10 cellular contexts compared by ENCODE assay signal in the genomic region with DNA sequence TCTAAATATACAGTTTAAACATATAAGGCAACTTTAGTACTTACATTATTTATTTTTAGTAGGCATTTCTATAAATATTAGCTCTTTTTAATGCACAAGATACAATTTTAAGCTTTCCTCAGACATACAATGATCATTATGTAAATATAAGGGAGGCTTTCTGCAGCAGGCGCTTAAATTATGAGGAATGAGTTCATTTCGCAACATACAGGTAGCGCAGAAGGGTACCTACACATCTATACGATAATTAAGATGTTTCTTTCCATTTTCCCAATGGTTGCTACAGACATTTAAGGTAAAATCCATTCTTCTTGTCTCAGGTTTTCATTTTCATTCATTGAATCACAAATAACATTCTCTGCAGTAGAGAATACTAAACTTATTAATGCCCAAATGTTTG. TPM values are rescaled to one million over a fixed set of nuclear protein-coding genes. Genes with fewer than 3 reads are reported as not detected.
A peak's percentile ranks its signal among the peaks of the same experiment; 100 is the strongest.
DNase-seq lines count a peak whose midpoint lies in the region; ATAC-seq, FAIRE-seq and TF ChIP-seq lines count a peak whose summit lies in the region.
"Had no signal": no experiment of that assay in that cellular context is flagged by ENCODE, and none has a peak within 500 bp of the region (broad histone marks: within the 10 kb centered on the region; RNA-seq: fewer than 3 reads in every experiment).

No MANE protein-coding gene starts in this region.

- no peak for DNase-seq in DND-41
- DNase-seq in H1 (ENCODE audit: low read depth in 1 of 2, low spot score in 2 of 2) = no peak
- no peak for DNase-seq in neuronal stem cell (ENCODE audit: low spot score)
- DNase-seq in G401 (ENCODE audit: low spot score) = no peak
- DNase-seq in NCI-H1092 (lab: John Stamatoyannopoulos, UW) = no peak
- DNase-seq in HK-2 (ENCODE audit: unreplicated experiment) = no peak
- no peak for DNase-seq in GM10248 (ENCODE audit: extremely low spot score)
- DNase-seq: Right ventricle myocardium superior, small intestine had no signal

- H3K27ac ChIP-seq in DND-41 (ENCODE audit: low read length) = peak overlapping the region; percentile 31
- no peak overlapping the region for H3K27ac ChIP-seq in OCI-LY1 (ENCODE audit: low read depth, low read length, poor library complexity, severe bottlenecking)
- H3K27ac ChIP-seq in H1 (ENCODE audit: low read depth, low read length) = no peak overlapping the region; the same call in 1 of the 2 replicates
- no peak overlapping the region for H3K27ac ChIP-seq in neuronal stem cell (replicated peaks; ENCODE audit: low read length)

- H3K36me3 ChIP-seq in DND-41 (ENCODE audit: insufficient read depth, low read length) (peaks cover 5% of the 10 kb centered on the region; the same call in 1 of the 2 replicates), OCI-LY1 (ENCODE audit: insufficient read depth, low read length) (no peaks in the 10 kb centered on the region), H1 (ENCODE audit: control insufficient read depth in 2 of 4, insufficient read depth in 4 of 4, low read length in 3 of 4) (no peaks in the 10 kb centered on the region), neuronal stem cell (replicated peaks in 1 of 2; ENCODE audit: control insufficient read depth in 2 of 2, insufficient read depth in 2 of 2, low read length in 2 of 2) (peaks cover 0 to 9% of the 10 kb centered on the region in 2 donors)

- H3K9ac ChIP-seq in DND-41 (ENCODE audit: low read depth, low read length) (peak overlapping the region; percentile 78), OCI-LY1 (ENCODE audit: low read length) (no peak overlapping the region; the same call in 1 of the 2 replicates), H1 (replicated peaks in 1 of 4; ENCODE audit: extremely low read depth in 1 of 4, low read depth in 3 of 4, low read length in 3 of 4) (no peak overlapping the region), neuronal stem cell (ENCODE audit: low read depth, low read length, poor library complexity) (no peak overlapping the region)

- in situ Hi-C loops in G401 (cut with HindIII; ENCODE audit: low sequenced_read_pairs) = no loop called here

- H3K9me3 ChIP-seq in DND-41 (ENCODE audit: insufficient read depth, low read length, severe bottlenecking) (no peaks in the 10 kb centered on the region), OCI-LY1 (ENCODE audit: low read length) (no peaks in the 10 kb centered on the region), H1 (ENCODE audit: insufficient read depth in 2 of 2, low read depth in 1 of 2, low read length in 1 of 2) (no peaks in the 10 kb centered on the region), neuronal stem cell (replicated peaks in 1 of 2; ENCODE audit: control insufficient read depth in 2 of 2, insufficient read depth in 1 of 2, low read depth in 1 of 2, low read length in 2 of 2) (no peaks in the 10 kb centered on the region)

- H3K56ac ChIP-seq in H1 (replicated peaks; ENCODE audit: insufficient read length, low read depth, low read length) = no peak overlapping the region

- H3K4me1 ChIP-seq in DND-41 (ENCODE audit: insufficient read depth, low read length) (peaks cover 30% of the 10 kb centered on the region), OCI-LY1 (ENCODE audit: insufficient read depth, low read length, severe bottlenecking) (peaks cover 27% of the 10 kb centered on the region), H1 (replicated peaks in 1 of 4; ENCODE audit: control insufficient read depth in 3 of 4, insufficient read depth in 4 of 4, low read length in 3 of 4) (peaks cover 0 to 5% (median 0%) of the 10 kb centered on the region in 4 experiments; a peak in 1 of 7 replicates), neuronal stem cell (ENCODE audit: control insufficient read depth in 2 of 2, insufficient read depth in 1 of 2, low read depth in 1 of 2, low read length in 2 of 2) (peaks cover 2 to 6% of the 10 kb centered on the region in 2 donors)

- H3K79me2 ChIP-seq in DND-41 (ENCODE audit: insufficient read depth, low read length) = peaks cover 48% of the 10 kb centered on the region
- H3K79me2 ChIP-seq in OCI-LY1 (ENCODE audit: insufficient read depth, low read length) = peaks cover 17% of the 10 kb centered on the region; the same call in 1 of the 2 replicates
- H3K79me2 ChIP-seq in H1 (ENCODE audit: control insufficient read depth in 1 of 2, insufficient read depth in 2 of 2, low read length in 2 of 2) = peaks cover 0 to 20% of the 10 kb centered on the region in 2 experiments; a peak in 1 of 4 replicates

- H2AFZ ChIP-seq in DND-41 (ENCODE audit: low read depth, low read length) (peak overlapping the region; percentile 45; the same call in 1 of the 2 replicates), OCI-LY1 (ENCODE audit: low read length) (0 out of 2 replicates have a peak overlapping the region, but pooled peaks have one; percentile 63), H1 (ENCODE audit: low read length) (no peak overlapping the region), neuronal stem cell (ENCODE audit: low read length) (peak overlapping the region; percentile 33)

- H2BK5ac ChIP-seq in H1 (ENCODE audit: low read depth, low read length) (no peak overlapping the region), neuronal stem cell (ENCODE audit: low read length) (no peak overlapping the region)

- H3K23ac ChIP-seq in H1 (ENCODE audit: insufficient read length) (no peak overlapping the region), neuronal stem cell (ENCODE audit: low read depth, low read length, poor library complexity) (no peak overlapping the region)

- POLR2A ChIA-PET in H1 (lab: Charles Lee; ENCODE audit: partially characterized antibody) (interaction anchor here (1.2 to 6.1 kb wide), 8 partner anchors 12 to 465 kb away, joined by 3 to 75 read pairs (median 6); a partner anchor contains a TSS), GM10248 (lab: Yijun Ruan, JAX) (interaction anchor here (1.2 kb wide), 1 partner anchor 52 kb away, joined by 7 read pairs; no protein-coding TSS in a partner anchor)

- CTCF ChIA-PET in H1 (lab: Charles Lee; ENCODE audit: partially characterized antibody) = no interaction called here
- CTCF ChIA-PET in GM10248 (lab: Yijun Ruan, JAX) = interaction anchor here (1.5 to 3.1 kb wide), 2 partner anchors 38 to 417 kb away, joined by 3 to 14 read pairs; no protein-coding TSS in a partner anchor

- peak overlapping the region; percentile 21 to 52; a peak in 3 of 4 replicates for H3K4me3 ChIP-seq in DND-41 (ENCODE audit: low read depth in 1 of 2, low read length in 2 of 2)
- H3K4me3 ChIP-seq in OCI-LY1 (ENCODE audit: low read depth, low read length, poor library complexity, severe bottlenecking) = peak overlapping the region; percentile 93
- peak overlapping the region in 2 of 4 experiments; percentile 28 to 94; a peak in 3 of 8 replicates for H3K4me3 ChIP-seq in H1 (ENCODE audit: extremely low read depth in 1 of 4, insufficient read depth in 2 of 4, low read depth in 3 of 4, low read length in 4 of 4)
- H3K4me3 ChIP-seq in neuronal stem cell (ENCODE audit: low read length in 2 of 2) = peak overlapping the region in 1 of 2 donors; percentile 16

- no peaks in the 10 kb centered on the region for H3F3A ChIP-seq in OCI-LY1 (ENCODE audit: insufficient read depth, low read length)

- no peak overlapping the region for H2BK20ac ChIP-seq in H1 (ENCODE audit: low read length)

- H3K79me1 ChIP-seq in H1 (ENCODE audit: low read depth, low read length) (0 out of 2 replicates have a peak, but pooled peaks cover 2% of the 10 kb centered on the region), neuronal stem cell (ENCODE audit: low read depth, low read length) (no peaks in the 10 kb centered on the region)

- TF ChIP-seq CTCF in DND-41 (IDR thresholded peaks at IDR 0.05; ENCODE audit: borderline replicate concordance, extremely low read depth, low read length, poor library complexity, severe bottlenecking) = no peak
- no peak for TF ChIP-seq CTCF in OCI-LY1 (IDR thresholded peaks at IDR 0.05; ENCODE audit: low read length)
- no peak for TF ChIP-seq CTCF in H1 (IDR thresholded peaks at IDR 0.05; ENCODE audit: control extremely low read depth in 1 of 3, insufficient read depth in 1 of 3, low read depth in 1 of 3, low read length in 3 of 3)
- no peak for TF ChIP-seq CTCF in GM10248 (IDR thresholded peaks at IDR 0.05; ENCODE audit: control extremely low read depth, extremely low read depth, low read depth, missing control alignments)

- H4K5ac ChIP-seq in H1 (ENCODE audit: insufficient read length, low read depth, low read length) = no peak overlapping the region

- H2AK5ac ChIP-seq in H1 (ENCODE audit: low read depth, low read length) (no peak overlapping the region), neuronal stem cell (ENCODE audit: low read depth, low read length) (no peak overlapping the region)

- H3K27me3 ChIP-seq in DND-41 (ENCODE audit: insufficient read depth, low read length, poor library complexity) (no peaks in the 10 kb centered on the region), OCI-LY1 (ENCODE audit: insufficient read depth, low read length) (no peaks in the 10 kb centered on the region), H1 (replicated peaks in 1 of 4; ENCODE audit: control insufficient read depth in 3 of 4, extremely low read depth in 1 of 4, insufficient read depth in 3 of 4, low read length in 3 of 4) (no peaks in the 10 kb centered on the region), neuronal stem cell (ENCODE audit: control insufficient read depth in 3 of 3, insufficient read depth in 3 of 3, low read depth in 1 of 3, low read length in 3 of 3) (no peaks in the 10 kb centered on the region)

- H2BK15ac ChIP-seq in H1 (ENCODE audit: low read length) = no peak overlapping the region
- H2BK15ac ChIP-seq in neuronal stem cell (ENCODE audit: low read length) = no peak overlapping the region

- no peak for TF ChIP-seq EP300 in H1 (IDR thresholded peaks at IDR 0.05; ENCODE audit: borderline replicate concordance in 1 of 2, low read depth in 2 of 2, low read length in 2 of 2)

- peaks cover 4% of the 10 kb centered on the region; the same call in 1 of the 2 replicates for H3K23me2 ChIP-seq in H1 (ENCODE audit: low read depth, low read length)

- H3K14ac ChIP-seq in H1 (ENCODE audit: insufficient read length) = no peak overlapping the region
- H3K14ac ChIP-seq in neuronal stem cell (ENCODE audit: low read length) = no peak overlapping the region

- H3K18ac ChIP-seq in H1 (ENCODE audit: extremely low read depth, low read length) = no peak overlapping the region
- no peak overlapping the region for H3K18ac ChIP-seq in neuronal stem cell (ENCODE audit: low read length)

- WGBS in H1 (ENCODE audit: extremely low coverage in 1 of 2, insufficient coverage in 1 of 2, insufficient read length in 1 of 2, insufficient replicate concordance in 2 of 2, low coverage in 1 of 2, low lambda C conversion rate in 2 of 2, missing lambda C conversion rate in 1 of 2), 2 experiments = 95% methylated on average over 4 of the region's 4 CpGs; no CpG with 5 or more reads in 1 of the 2 experiments
- WGBS in neuronal stem cell (ENCODE audit: extremely low coverage in 2 of 2, insufficient read length in 2 of 2, insufficient replicate concordance in 1 of 2), 2 donors = no CpG with 5 or more reads among the region's 4 CpGs

- TF ChIP-seq RAD21 in H1 (IDR thresholded peaks at IDR 0.05 in 1 of 2, conservative IDR thresholded peaks at IDR 0.05 in 1 of 2; ENCODE audit: low read depth in 2 of 2, low read length in 2 of 2) = no peak

- H4K8ac ChIP-seq in H1 (ENCODE audit: extremely low read depth, insufficient read depth, low read length) (no peak overlapping the region), neuronal stem cell (ENCODE audit: low read depth, low read length) (no peak overlapping the region)

- FAIRE-seq in H1 (lab: Jason Lieb, UNC) = no peak
- FAIRE-seq: small intestine had no signal

- H3K4ac ChIP-seq in H1 (replicated peaks; ENCODE audit: insufficient read length, low read depth, low read length) = no peak overlapping the region
- no peak overlapping the region for H3K4ac ChIP-seq in neuronal stem cell (ENCODE audit: low read length)

- TF ChIP-seq POLR2A in H1 (IDR thresholded peaks at IDR 0.05; ENCODE audit: control extremely low read depth in 1 of 2, low read depth in 2 of 2, low read length in 2 of 2) = no peak

- ATAC-seq in DND-41 (ENCODE audit: insufficient read depth, low read depth) = no peak

- H4K20me1 ChIP-seq in DND-41 (ENCODE audit: insufficient read depth, low read length) (no peaks in the 10 kb centered on the region), OCI-LY1 (ENCODE audit: insufficient read depth, low read length) (no peaks in the 10 kb centered on the region), H1 (replicated peaks in 1 of 2; ENCODE audit: control insufficient read depth in 1 of 2, insufficient read depth in 2 of 2, low read length in 2 of 2) (no peaks in the 10 kb centered on the region)

- peak overlapping the region; percentile 73 for H3K4me2 ChIP-seq in DND-41 (ENCODE audit: insufficient read depth, low read length)
- peak overlapping the region; percentile 91 for H3K4me2 ChIP-seq in OCI-LY1 (ENCODE audit: low read length)
- H3K4me2 ChIP-seq in H1 (ENCODE audit: insufficient read depth in 1 of 2, low read depth in 2 of 2, low read length in 2 of 2) = peak overlapping the region in 1 of 2 experiments; percentile 26; a peak in 1 of 4 replicates
- H3K4me2 ChIP-seq in neuronal stem cell (ENCODE audit: insufficient read depth, low read length, poor library complexity, severe bottlenecking) = no peak overlapping the region

- no peaks in the 10 kb centered on the region for H3K9me2 ChIP-seq in OCI-LY1 (ENCODE audit: low read depth, low read length)

- H2BK120ac ChIP-seq in H1 (replicated peaks; ENCODE audit: low read depth, low read length) = no peak overlapping the region
- H2BK120ac ChIP-seq in neuronal stem cell (ENCODE audit: low read depth, low read length) = no peak overlapping the region

- H4K91ac ChIP-seq in H1 (replicated peaks; ENCODE audit: insufficient read length, low read length) (no peak overlapping the region), neuronal stem cell (ENCODE audit: low read depth, low read length, poor library complexity) (no peak overlapping the region)

- H2BK12ac ChIP-seq in H1 (ENCODE audit: low read depth, low read length) = no peak overlapping the region
- no peak overlapping the region for H2BK12ac ChIP-seq in neuronal stem cell (ENCODE audit: low read length)

RNA-seq across cellular contexts. Expression of a gene that starts 1.2 kb away (rescaled TPM):
- total RNA-seq in H1 (2021; fragmentation: NEBNext Ultra II Directional; extraction: Animal tissue kit (Norgen Biotek cat#: 25700)) = 10.9 and 13.3 TPM in 2 replicates
- 8.0 and 11.3 TPM in 2 replicates for polyA plus RNA-seq in H1 (2011; rRNA removed)
- 7.1 TPM for polyA plus RNA-seq in H1 (2011; cell fraction: cytosol; rRNA removed)
- polyA plus RNA-seq in H1 (2011; cell fraction: nucleus; rRNA removed) = 3.1 TPM
- 6.2 to 8.8 TPM (median 6.9 TPM) in 4 replicates for polyA plus RNA-seq in H1 (2012, experiment 1 of 2)
- 0.52 TPM for polyA plus RNA-seq in H1 (2012, experiment 2 of 2)
- polyA plus RNA-seq in H1 (2013, experiment 1 of 2) = 8.8 TPM
- polyA plus RNA-seq in H1 (2013, experiment 2 of 2) = 7.5 TPM
- polyA minus RNA-seq in H1 (2011; rRNA and poly(A)+ RNA removed) = 16.8 and 22.0 TPM in 2 replicates
- polyA minus RNA-seq in H1 (2011; cell fraction: cytosol; rRNA and poly(A)+ RNA removed) = 6.9 TPM
- polyA minus RNA-seq in H1 (2011; cell fraction: nucleus; rRNA and poly(A)+ RNA removed) = 20.9 TPM
- 12.8 TPM for polyA plus RNA-seq in neuronal stem cell (2013, experiment 1 of 2)
- 13.2 TPM for polyA plus RNA-seq in neuronal stem cell (2013, experiment 2 of 2)
- 6.7 and 18.7 TPM in 2 replicates for total RNA-seq in G401 (2014; rRNA removed; shearing (Covaris generic))

RNA-seq across cellular contexts. Expression of a gene that starts 49.3 kb away (rescaled TPM):
- 98.4 and 104 TPM in 2 replicates for total RNA-seq in H1 (2021; fragmentation: NEBNext Ultra II Directional; extraction: Animal tissue kit (Norgen Biotek cat#: 25700))
- 15.6 and 24.5 TPM in 2 replicates for polyA plus RNA-seq in H1 (2011; rRNA removed)
- polyA plus RNA-seq in H1 (2011; cell fraction: cytosol; rRNA removed) = 30.2 TPM
- 17.9 TPM for polyA plus RNA-seq in H1 (2011; cell fraction: nucleus; rRNA removed)
- 40.1 to 85.5 TPM (median 49.6 TPM) in 4 replicates for polyA plus RNA-seq in H1 (2012, experiment 1 of 2)
- 4.1 TPM for polyA plus RNA-seq in H1 (2012, experiment 2 of 2)
- 44.6 TPM for polyA plus RNA-seq in H1 (2013, experiment 1 of 2)
- 43.8 TPM for polyA plus RNA-seq in H1 (2013, experiment 2 of 2)
- polyA minus RNA-seq in H1 (2011; rRNA and poly(A)+ RNA removed) = 36.1 and 42.1 TPM in 2 replicates
- polyA minus RNA-seq in H1 (2011; cell fraction: cytosol; rRNA and poly(A)+ RNA removed) = 39.9 TPM
- polyA minus RNA-seq in H1 (2011; cell fraction: nucleus; rRNA and poly(A)+ RNA removed) = 36.2 TPM
- polyA plus RNA-seq in neuronal stem cell (2013, experiment 1 of 2) = 39.0 TPM
- polyA plus RNA-seq in neuronal stem cell (2013, experiment 2 of 2) = 40.1 TPM
- total RNA-seq in G401 (2014; rRNA removed; shearing (Covaris generic)) = 41.2 and 53.2 TPM in 2 replicates

RNA-seq across cellular contexts. Expression of a gene that starts 50.0 kb away (rescaled TPM):
- total RNA-seq in H1 (2021; fragmentation: NEBNext Ultra II Directional; extraction: Animal tissue kit (Norgen Biotek cat#: 25700)) = 487 and 512 TPM in 2 replicates
- polyA plus RNA-seq in H1 (2011; rRNA removed) = 267 and 456 TPM in 2 replicates
- polyA plus RNA-seq in H1 (2011; cell fraction: cytosol; rRNA removed) = 348 TPM
- polyA plus RNA-seq in H1 (2011; cell fraction: nucleus; rRNA removed) = 152 TPM
- 291 to 529 TPM (median 333 TPM) in 4 replicates for polyA plus RNA-seq in H1 (2012, experiment 1 of 2)
- 47.0 TPM for polyA plus RNA-seq in H1 (2012, experiment 2 of 2)
- polyA plus RNA-seq in H1 (2013, experiment 1 of 2) = 307 TPM
- polyA plus RNA-seq in H1 (2013, experiment 2 of 2) = 308 TPM
- polyA minus RNA-seq in H1 (2011; rRNA and poly(A)+ RNA removed) = 219 and 256 TPM in 2 replicates
- polyA minus RNA-seq in H1 (2011; cell fraction: cytosol; rRNA and poly(A)+ RNA removed) = 110 TPM
- 170 TPM for polyA minus RNA-seq in H1 (2011; cell fraction: nucleus; rRNA and poly(A)+ RNA removed)
- 236 TPM for polyA plus RNA-seq in neuronal stem cell (2013, experiment 1 of 2)
- 243 TPM for polyA plus RNA-seq in neuronal stem cell (2013, experiment 2 of 2)
- 152 and 224 TPM in 2 replicates for total RNA-seq in G401 (2014; rRNA removed; shearing (Covaris generic))
